Comparison of ENCODE assay signal across 1 cellular context in genomic region chr11:117159892-117160291, GRCh38.
TF ChIP-seq lines count a peak whose summit lies in the region.

No MANE protein-coding gene starts in this region.

TF ChIP-seq in GM23338, 12 proteins besides CTCF, POLR2A, EP300 and RAD21 (continued from another document):
- TF ChIP-seq, protein P1, sequence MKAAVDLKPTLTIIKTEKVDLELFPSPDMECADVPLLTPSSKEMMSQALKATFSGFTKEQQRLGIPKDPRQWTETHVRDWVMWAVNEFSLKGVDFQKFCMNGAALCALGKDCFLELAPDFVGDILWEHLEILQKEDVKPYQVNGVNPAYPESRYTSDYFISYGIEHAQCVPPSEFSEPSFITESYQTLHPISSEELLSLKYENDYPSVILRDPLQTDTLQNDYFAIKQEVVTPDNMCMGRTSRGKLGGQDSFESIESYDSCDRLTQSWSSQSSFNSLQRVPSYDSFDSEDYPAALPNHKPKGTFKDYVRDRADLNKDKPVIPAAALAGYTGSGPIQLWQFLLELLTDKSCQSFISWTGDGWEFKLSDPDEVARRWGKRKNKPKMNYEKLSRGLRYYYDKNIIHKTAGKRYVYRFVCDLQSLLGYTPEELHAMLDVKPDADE (IDR thresholded peaks at IDR 0.05): no peak
- no peak for TF ChIP-seq JUNB (IDR thresholded peaks at IDR 0.05; ENCODE audit: unreplicated experiment)
- no peak for TF ChIP-seq CREB1 (CRISPR knock-in tag; IDR thresholded peaks at IDR 0.05; ENCODE audit: low read depth)
- TF ChIP-seq EZH2 (IDR thresholded peaks at IDR 0.05; ENCODE audit: low read depth, unreplicated experiment): no peak
- no peak for TF ChIP-seq POLR2AphosphoS5 (IDR thresholded peaks at IDR 0.05; ENCODE audit: low read depth)
